Comparison of ENCODE assay signal across 18 cellular contexts in genomic region chr2:178512491-178512890, GRCh38. TPM values are rescaled to one million over a fixed set of nuclear protein-coding genes. Genes with fewer than 3 reads are reported as not detected.
A peak's percentile ranks its signal among the peaks of the same experiment; 100 is the strongest.
DNase-seq lines count a peak whose midpoint lies in the region; ATAC-seq and TF ChIP-seq lines count a peak whose summit lies in the region.
"Had no signal": no experiment of that assay in that cellular context is flagged by ENCODE, and none has a peak within 500 bp of the region (broad histone marks: within the 10 kb centered on the region; RNA-seq: fewer than 3 reads in every experiment).

No MANE protein-coding gene starts in this region.

- peaks cover 32% of the 10 kb centered on the region for H3K4me1 Mint-ChIP-seq in HFFc6 (ENCODE audit: low read depth)

- in situ Hi-C loops in ACHN (cut with HindIII; ENCODE audit: low pct_ligation_motif_present, low pct_unique_long_range_greater_than_20kb, low sequenced_read_pairs): no loop called here
- in situ Hi-C loops in astrocyte of the cerebellum (cut with HindIII; ENCODE audit: low sequenced_read_pairs): no loop called here

- TF ChIP-seq CTCF in HFFc6 (IDR thresholded peaks at IDR 0.05): no peak
- TF ChIP-seq CTCF in astrocyte of the cerebellum (IDR thresholded peaks at IDR 0.05; ENCODE audit: low read depth, low read length, missing control alignments): no peak

- no peak overlapping the region for H3K27ac Mint-ChIP-seq in HFFc6
- H3K27ac Mint-ChIP-seq: activated naive CD4-positive, alpha-beta T cell treated with anti-CD3 and anti-CD28 coated beads, Interleukin-2, amount 50 U/mL, for 24 hours; T-helper 1 cell treated with Interleukin-12 subunit alpha and Interleukin-12 subunit beta and Interleukin-4 antibody, amounts not matched to agents 30 μg/mL and 1 μg/mL, for 36 hours had no signal

- ATAC-seq in HG02588 (IDR thresholded peaks at IDR 0.05; ENCODE audit: unreplicated experiment): no peak
- ATAC-seq: right lobe of liver had no signal

- no peak overlapping the region for H3K4me3 ChIP-seq in astrocyte of the cerebellum (ENCODE audit: low read depth, low read length)
- H3K4me3 ChIP-seq: right lobe of liver, tibial artery had no signal

- H3K36me3 Mint-ChIP-seq in HFFc6 (ENCODE audit: low read depth): peaks cover 18% of the 10 kb centered on the region

- no peaks in the 10 kb centered on the region for H3K9me3 Mint-ChIP-seq in HFFc6
- H3K9me3 Mint-ChIP-seq: activated naive CD4-positive, alpha-beta T cell treated with anti-CD3 and anti-CD28 coated beads, Interleukin-2, amount 50 U/mL, for 24 hours; central memory CD8-positive, alpha-beta T cell; T-helper 1 cell treated with Interleukin-12 subunit alpha and Interleukin-12 subunit beta and Interleukin-4 antibody, amounts not matched to agents 30 μg/mL and 1 μg/mL, for 36 hours had no signal

- H3K4me3 Mint-ChIP-seq in HFFc6: no peak overlapping the region
- H3K4me3 Mint-ChIP-seq: activated naive CD4-positive, alpha-beta T cell treated with anti-CD3 and anti-CD28 coated beads, Interleukin-2, amount 50 U/mL, for 24 hours; central memory CD8-positive, alpha-beta T cell; T-helper 1 cell treated with Interleukin-12 subunit alpha and Interleukin-12 subunit beta and Interleukin-4 antibody, amounts not matched to agents 30 μg/mL and 1 μg/mL, for 36 hours had no signal

- DNase-seq in ACHN: peak; percentile 84
- peak; percentile 37 for DNase-seq in HFFc6
- DNase-seq in astrocyte of the cerebellum (ENCODE audit: low read depth): peak; percentile 39
- DNase-seq in kidney glomerular epithelial cell (lab: John Stamatoyannopoulos, UW): peak; percentile 47
- DNase-seq in D341Med (ENCODE audit: low spot score): no peak
- no peak for DNase-seq in cerebellar nuclear complex (lab: John Stamatoyannopoulos, UW)
- no peak for DNase-seq in NCI-H2081 (lab: John Stamatoyannopoulos, UW)
- DNase-seq: activated CD4-positive, CD25-positive, alpha-beta regulatory T cell treated with anti-CD3 and anti-CD28 coated beads, Interleukin-2, amount 50 U/mL, for 72 hours; activated CD8-positive, alpha-beta memory T cell treated with anti-CD3 and anti-CD28 coated beads, Interleukin-2, amount 50 U/mL, for 4 hours; NCI-H1436 treated with DMSO at 0.1 percent for 48 hours; NCI-H526; right lobe of liver; stimulated activated CD4-positive, alpha-beta T cell treated with anti-CD3 and anti-CD28 coated beads, Interleukin-4, amount 100 ng/mL, for 1 hour; tibial artery had no signal

- no peaks in the 10 kb centered on the region for H3K27me3 Mint-ChIP-seq in HFFc6 (ENCODE audit: insufficient read depth)
- H3K27me3 Mint-ChIP-seq: activated naive CD4-positive, alpha-beta T cell treated with anti-CD3 and anti-CD28 coated beads, Interleukin-2, amount 50 U/mL, for 24 hours; central memory CD8-positive, alpha-beta T cell had no signal

RNA-seq across cellular contexts. Expression of gene PLEKHA3, which starts 32.2 kb away (rescaled TPM):
- 10 to 100 TPM; 31.4 to 36.6 (median 33.3) TPM for total RNA-seq in HFFc6 (2021; fragmentation: NEBNext Ultra II Directional; extraction: Animal tissue kit (Norgen Biotek cat#: 25700))

RNA-seq across cellular contexts. Expression of gene FKBP7, which starts 34.1 kb away (rescaled TPM):
- total RNA-seq in HFFc6 (2021; fragmentation: NEBNext Ultra II Directional; extraction: Animal tissue kit (Norgen Biotek cat#: 25700)): 10 to 100 TPM; 36.3 to 51.9 (median 43.7) TPM

Comparison
In these comparisons a context has a peak if more than half of its experiments do, and no peak if none do; other contexts are left out.
1. DNase-seq: peak in ACHN (single experiment), HFFc6 (single experiment), astrocyte of the cerebellum (single experiment) and kidney glomerular epithelial cell (single experiment); none in D341Med (single experiment), cerebellar nuclear complex (0 of 2) and NCI-H2081 (0 of 2).